In genomic region chr18:46917108-46917807, GRCh38 we compare ENCODE assay signal across 8 cellular contexts. TPM values are rescaled to one million over a fixed set of nuclear protein-coding genes. Genes with fewer than 3 reads are reported as not detected.
DNase-seq lines count a peak whose midpoint lies in the region; ATAC-seq and TF ChIP-seq lines count a peak whose summit lies in the region.

KATNAL2 (plus strand) TSS chr18:46917602; CDS start chr18:46946873, 29,271 bp downstream.
PIAS2 (minus strand) TSS chr18:46917507; CDS start chr18:46917345, 162 bp downstream.

- H3K36me3 ChIP-seq in kidney epithelial cell (ENCODE audit: control insufficient read depth, insufficient read depth, low read length): no peaks in the 10 kb centered on the region

- peak; percentile 38 for ATAC-seq in HG03060 (IDR thresholded peaks at IDR 0.05; ENCODE audit: low read depth, unreplicated experiment)
- peak; percentile 86 to 91 for ATAC-seq in activated CD4-positive, CD25-positive, alpha-beta regulatory T cell treated with anti-CD3 and anti-CD28 coated beads, Interleukin-2, amount 50 U/mL, for 24 hours

- no peaks in the 10 kb centered on the region for H3K27me3 ChIP-seq in kidney epithelial cell (ENCODE audit: control insufficient read depth, insufficient read depth, low read length)

- TF ChIP-seq CTCF in kidney epithelial cell (IDR thresholded peaks at IDR 0.05; ENCODE audit: insufficient read depth, low read length, poor library complexity, severe bottlenecking): no peak

- DNase-seq in ACHN (peak; percentile 71), NCI-H2171 (lab: John Stamatoyannopoulos, UW) (peak; percentile 80), cerebellar cortex (ENCODE audit: low spot score) (peak; percentile 79), kidney epithelial cell (ENCODE audit: low read depth) (no peak)
- DNase-seq in stimulated activated CD4-positive, alpha-beta T cell treated with anti-CD3 and anti-CD28 coated beads, Interleukin-15, amount 100 ng/mL, for 24 hours: peak; percentile 82

- in situ Hi-C loops in ACHN (cut with HindIII; ENCODE audit: low pct_ligation_motif_present, low pct_unique_long_range_greater_than_20kb, low sequenced_read_pairs): no loop called here

- peak within 1 kb of the TSS; percentile 88 for H3K4me3 ChIP-seq in kidney epithelial cell (ENCODE audit: low read depth, low read length)

- TF ChIP-seq POLR2A in GM18526 (IDR thresholded peaks at IDR 0.05; ENCODE audit: extremely low read depth, insufficient read length): peak; percentile 93

RNA-seq across cellular contexts. Expression of gene KATNAL2, which starts in this region (rescaled TPM):
- total RNA-seq in kidney epithelial cell: 0.88 and 1.4 TPM in 2 replicates

RNA-seq across cellular contexts. Expression of gene PIAS2, which starts in this region (rescaled TPM):
- 8.7 and 10.9 TPM in 2 replicates for total RNA-seq in kidney epithelial cell
